8 cellular contexts compared by ENCODE assay signal in genomic region chr1:26890467-26890796, GRCh38. TPM values are rescaled to one million over a fixed set of nuclear protein-coding genes. Genes with fewer than 3 reads are reported as not detected.
DNase-seq lines count a peak whose midpoint lies in the region; ATAC-seq, FAIRE-seq and TF ChIP-seq lines count a peak whose summit lies in the region.

No MANE protein-coding gene starts in this region.

- H3K79me2 ChIP-seq in mesendoderm (ENCODE audit: control insufficient read depth, insufficient read depth, low read length) = peaks cover 11% of the 10 kb centered on the region

- H3K9me3 ChIP-seq in aorta (ENCODE audit: control insufficient read depth, low read length) = no peaks in the 10 kb centered on the region

- peak overlapping the region; percentile 82 for H3K4me3 ChIP-seq in bronchial epithelial cell (ENCODE audit: low read depth, low read length)
- H3K4me3 ChIP-seq in mesendoderm (ENCODE audit: low read length) = peak overlapping the region; percentile 36
- H3K4me3 ChIP-seq in aorta (ENCODE audit: low read length in 2 of 2) = peak overlapping the region in 1 of 2 donors; percentile 50

- H3K9ac ChIP-seq in mesendoderm (ENCODE audit: low read length) = peak overlapping the region; percentile 81

- peaks cover 15% of the 10 kb centered on the region for H3K79me1 ChIP-seq in mesendoderm (ENCODE audit: low read length)

- H3K4me1 Mint-ChIP-seq in activated T-cell treated with anti-CD3 and anti-CD28 coated beads, Interleukin-2, amount 50 U/mL, for 24 hours (ENCODE audit: low read depth) = peaks cover 32% of the 10 kb centered on the region

- no peak overlapping the region for H2BK5ac ChIP-seq in mesendoderm (ENCODE audit: low read length)

- H3K4me3 Mint-ChIP-seq in activated T-cell treated with anti-CD3 and anti-CD28 coated beads, Interleukin-2, amount 50 U/mL, for 24 hours = peak overlapping the region; percentile 93

- no peak for DNase-seq in activated T-cell treated with anti-CD3 and anti-CD28 coated beads, Interleukin-2, amount 50 U/mL, for 24 hours
- DNase-seq in activated T-cell treated with anti-CD3 and anti-CD28 coated beads for 4 hours = no peak
- DNase-seq in bronchial epithelial cell (ENCODE audit: low read depth) = no peak
- DNase-seq in mesendoderm = no peak
- DNase-seq in aorta = no peak
- DNase-seq in midbrain (lab: John Stamatoyannopoulos, UW) = no peak
- no peak for DNase-seq in stimulated activated CD4-positive, alpha-beta T cell treated with anti-CD3 and anti-CD28 coated beads, Interleukin-4, amount 100 ng/mL, for 4 hours

- H3K4me1 ChIP-seq in mesendoderm (ENCODE audit: control insufficient read depth, low read depth, low read length) (peaks cover 2% of the 10 kb centered on the region), aorta (ENCODE audit: control insufficient read depth in 1 of 2, insufficient read depth in 2 of 2, low read length in 2 of 2) (peaks cover 0 to 2% of the 10 kb centered on the region in 2 donors)

- peak overlapping the region; percentile 94 for H3K27ac Mint-ChIP-seq in activated T-cell treated with anti-CD3 and anti-CD28 coated beads, Interleukin-2, amount 50 U/mL, for 24 hours

- H2AK5ac ChIP-seq in mesendoderm (ENCODE audit: low read length) = no peak overlapping the region

- peak overlapping the region; percentile 42 for H3K27ac ChIP-seq in mesendoderm (ENCODE audit: low read depth, low read length)
- H3K27ac ChIP-seq in aorta (ENCODE audit: low read depth in 1 of 2, low read length in 2 of 2) = peak overlapping the region; percentile 38 to 92

- H3K36me3 ChIP-seq in bronchial epithelial cell (ENCODE audit: control insufficient read depth, insufficient read depth, low read length) (peaks cover 21% of the 10 kb centered on the region), mesendoderm (ENCODE audit: control insufficient read depth, insufficient read depth, low read length) (peaks cover 9% of the 10 kb centered on the region), aorta (ENCODE audit: control insufficient read depth in 1 of 2, insufficient read depth in 2 of 2, low read length in 1 of 2) (peaks cover 2 to 6% of the 10 kb centered on the region in 2 donors)

- TF ChIP-seq CTCF in bronchial epithelial cell (IDR thresholded peaks at IDR 0.05; ENCODE audit: insufficient read depth, low read length, severe bottlenecking) = no peak

- no peaks in the 10 kb centered on the region for H3K9me3 Mint-ChIP-seq in activated T-cell treated with anti-CD3 and anti-CD28 coated beads, Interleukin-2, amount 50 U/mL, for 24 hours

- H3K23ac ChIP-seq in mesendoderm (ENCODE audit: low read length) = no peak overlapping the region

- FAIRE-seq in bronchial epithelial cell (lab: Jason Lieb, UNC) = no peak

- H2BK15ac ChIP-seq in mesendoderm (replicated peaks; ENCODE audit: low read depth) = no peak overlapping the region

- WGBS in mesendoderm (ENCODE audit: extremely low coverage, insufficient coverage, low lambda C conversion rate) = no CpG with 5 or more reads among the region's 12 CpGs
- 2 to 3% methylated on average over 12 of the region's 12 CpGs for WGBS in aorta, 2 donors

- peak overlapping the region; percentile 42 for H3K18ac ChIP-seq in mesendoderm (ENCODE audit: low read length)

- peak overlapping the region; percentile 98 for H3K56ac ChIP-seq in mesendoderm (ENCODE audit: low read length)

- ATAC-seq in HG03521 (IDR thresholded peaks at IDR 0.05; ENCODE audit: unreplicated experiment) (peak; percentile 26), aorta (ENCODE audit: low FRiP score) (peak; percentile 47)

- peak overlapping the region; percentile 77 for H3K4ac ChIP-seq in mesendoderm (ENCODE audit: low read depth, low read length)

- peaks cover 94% of the 10 kb centered on the region for H3K36me3 Mint-ChIP-seq in activated T-cell treated with anti-CD3 and anti-CD28 coated beads, Interleukin-2, amount 50 U/mL, for 24 hours (ENCODE audit: low read depth)

- H4K5ac ChIP-seq in mesendoderm (ENCODE audit: low read length) = peak overlapping the region; percentile 47

- peak overlapping the region; percentile 92 for H4K8ac ChIP-seq in mesendoderm (ENCODE audit: low read depth, low read length)

- H2BK120ac ChIP-seq in mesendoderm (ENCODE audit: low read depth, low read length) = no peak overlapping the region

- H3K27me3 ChIP-seq in bronchial epithelial cell (ENCODE audit: control insufficient read depth, insufficient read depth, low read length) = no peaks in the 10 kb centered on the region
- no peaks in the 10 kb centered on the region for H3K27me3 ChIP-seq in mesendoderm (ENCODE audit: insufficient read depth, low read length, poor library complexity)
- H3K27me3 ChIP-seq in aorta (ENCODE audit: control insufficient read depth in 1 of 2, insufficient read depth in 2 of 2, low read length in 1 of 2) = no peaks in the 10 kb centered on the region

- H3K4me2 ChIP-seq in mesendoderm (ENCODE audit: low read length) = peak overlapping the region; percentile 54

- no peaks in the 10 kb centered on the region for H3K27me3 Mint-ChIP-seq in activated T-cell treated with anti-CD3 and anti-CD28 coated beads, Interleukin-2, amount 50 U/mL, for 24 hours

- intact Hi-C loops in aorta (cut with DNase I) = no loop called here

RNA-seq across cellular contexts. Expression of gene GPN2, which starts 0.3 kb away (rescaled TPM):
- 8.7 and 9.2 TPM in 2 replicates for total RNA-seq in bronchial epithelial cell
- 29.9 TPM for polyA plus RNA-seq in mesendoderm (2013, experiment 1 of 2)
- 30.8 TPM for polyA plus RNA-seq in mesendoderm (2013, experiment 2 of 2)
- total RNA-seq in aorta = 10 to 100 TPM; 17.7 to 19.6 TPM
- polyA plus RNA-seq in aorta = 10 to 100 TPM; 12.1 to 20.7 TPM

RNA-seq across cellular contexts. Expression of gene GPATCH3, which starts 9.8 kb away (rescaled TPM):
- 7.6 and 11.8 TPM in 2 replicates for total RNA-seq in bronchial epithelial cell
- polyA plus RNA-seq in mesendoderm (2013, experiment 1 of 2) = 14.2 TPM
- polyA plus RNA-seq in mesendoderm (2013, experiment 2 of 2) = 15.0 TPM
- 10 to 100 TPM in 1 of 2 donors, 1 to 10 TPM in 1; 9.7 to 12.7 TPM for total RNA-seq in aorta
- polyA plus RNA-seq in aorta = 10 to 100 TPM in 1 of 2 donors, 1 to 10 TPM in 1; 7.5 to 16.4 TPM

RNA-seq across cellular contexts. Expression of gene NR0B2, which starts 23.3 kb away (rescaled TPM):
- total RNA-seq in bronchial epithelial cell (not detected in 2 replicates), aorta (not detected)
- not detected for polyA plus RNA-seq in mesendoderm (2013, experiment 1 of 2)
- polyA plus RNA-seq in mesendoderm (2013, experiment 2 of 2) = not detected
- polyA plus RNA-seq in aorta = 10 to 100 TPM in 1 of 2 donors, not detected in 1; 28.0 TPM

RNA-seq across cellular contexts. Expression of gene SFN, which starts 27.5 kb away (rescaled TPM):
- 465 and 1,125 TPM in 2 replicates for total RNA-seq in bronchial epithelial cell
- polyA plus RNA-seq in mesendoderm (2013, experiment 1 of 2) = 20.2 TPM
- 21.3 TPM for polyA plus RNA-seq in mesendoderm (2013, experiment 2 of 2)
- total RNA-seq in aorta = 1 to 10 TPM; 3.7 to 7.6 TPM
- polyA plus RNA-seq in aorta = 10 to 100 TPM in 1 of 2 donors, 1 to 10 TPM in 1; 3.3 to 18.3 TPM

RNA-seq across cellular contexts. Expression of gene NUDC, which starts 31.1 kb away (rescaled TPM):
- total RNA-seq in bronchial epithelial cell = 23.2 and 28.5 TPM in 2 replicates
- 130 TPM for polyA plus RNA-seq in mesendoderm (2013, experiment 1 of 2)
- polyA plus RNA-seq in mesendoderm (2013, experiment 2 of 2) = 130 TPM
- total RNA-seq in aorta = 10 to 100 TPM; 44.9 to 49.9 TPM
- 10 to 100 TPM; 62.7 to 79.8 TPM for polyA plus RNA-seq in aorta
